Comparison of ENCODE assay signal across 1 cellular context in the genomic region with DNA sequence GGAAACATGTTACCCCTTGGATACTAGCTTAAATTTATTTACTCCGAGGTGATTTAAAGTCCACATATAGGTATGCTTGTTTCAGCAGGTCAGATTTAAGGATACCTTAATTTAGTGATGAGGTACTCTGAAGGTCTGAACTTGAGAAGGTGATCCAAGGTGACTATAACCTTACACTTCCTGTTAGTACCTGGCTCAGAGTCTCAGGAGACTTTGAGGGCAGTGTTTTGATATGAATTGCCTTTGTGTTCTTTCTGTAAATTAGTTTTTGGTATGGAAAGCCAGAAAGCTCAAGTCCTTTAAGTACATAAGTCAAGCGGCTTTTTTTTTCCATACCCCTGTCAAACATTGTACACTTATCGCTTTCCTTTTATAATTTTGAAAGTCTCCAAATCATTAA.
TF ChIP-seq lines count a peak whose summit lies in the region.

No MANE protein-coding gene starts in this region.

TF ChIP-seq in IMR-90, 13 proteins besides CTCF, POLR2A, EP300 and RAD21:
- no peak for TF ChIP-seq RFX5 (IDR thresholded peaks at IDR 0.05; ENCODE audit: low read depth, low read length)
- TF ChIP-seq MXI1 (IDR thresholded peaks at IDR 0.05; ENCODE audit: borderline replicate concordance, low read depth, low read length): no peak
- no peak for TF ChIP-seq CHD1 (IDR thresholded peaks at IDR 0.05; ENCODE audit: low read depth, low read length)
- TF ChIP-seq SMC3 (IDR thresholded peaks at IDR 0.05; ENCODE audit: low read depth, low read length): no peak
TF ChIP-seq in IMR-90: peak in this region for 0.
